Comparison of ENCODE assay signal across 10 cellular contexts in genomic region chr19:58304255-58304654, GRCh38. TPM values are rescaled to one million over a fixed set of nuclear protein-coding genes. Genes with fewer than 3 reads are reported as not detected.
DNase-seq lines count a peak whose midpoint lies in the region; ATAC-seq and TF ChIP-seq lines count a peak whose summit lies in the region.
"Had no signal": no experiment of that assay in that cellular context is flagged by ENCODE, and none has a peak within 500 bp of the region (broad histone marks: within the 10 kb centered on the region; RNA-seq: fewer than 3 reads in every experiment).

No MANE protein-coding gene starts in this region.

- no peaks in the 10 kb centered on the region for H3K9me3 Mint-ChIP-seq in activated CD4-positive, alpha-beta T cell treated with anti-CD3 and anti-CD28 coated beads for 36 hours (ENCODE audit: low read depth)
- H3K9me3 Mint-ChIP-seq in activated B cell treated with CpG ODN at 0.5 μM for 24 hours, result no peaks in the 10 kb centered on the region
- H3K9me3 Mint-ChIP-seq in stimulated activated memory B cell treated with anti-CD40 and anti-IgM and Interleukin-4, amounts not matched to agents 10 μg/mL and 1 μg/mL and 100 μg/mL, for 72 hours, result no peaks in the 10 kb centered on the region

- CTCF ChIA-PET in activated CD4-positive, alpha-beta T cell treated with anti-CD3 and anti-CD28 coated beads for 36 hours (lab: Charles Lee), result interaction anchor here (1.4 kb wide), 1 partner anchor 19 kb away, joined by 4 read pairs; no protein-coding TSS in a partner anchor
- CTCF ChIA-PET in activated B cell treated with CpG ODN at 0.5 μM for 24 hours (lab: Charles Lee), result no interaction called here

- POLR2A ChIA-PET in activated CD4-positive, alpha-beta T cell treated with anti-CD3 and anti-CD28 coated beads for 36 hours (lab: Charles Lee), result no interaction called here
- POLR2A ChIA-PET in activated B cell treated with CpG ODN at 0.5 μM for 24 hours (lab: Charles Lee), result interaction anchor here (3.8 kb wide), 1 partner anchor 58 kb away, joined by 23 read pairs; the partner anchor contains the start of gene ZNF497

- H3K27ac Mint-ChIP-seq in activated CD4-positive, alpha-beta T cell treated with anti-CD3 and anti-CD28 coated beads for 36 hours, result peak overlapping the region; percentile 100
- peak overlapping the region; percentile 98 for H3K27ac Mint-ChIP-seq in activated B cell treated with CpG ODN at 0.5 μM for 24 hours
- peak overlapping the region; percentile 93 for H3K27ac Mint-ChIP-seq in stimulated activated memory B cell treated with anti-CD40 and anti-IgM and Interleukin-4, amounts not matched to agents 10 μg/mL and 1 μg/mL and 100 μg/mL, for 72 hours

- ATAC-seq in activated CD4-positive, alpha-beta T cell treated with anti-CD3 and anti-CD28 coated beads for 36 hours, result no peak
- ATAC-seq in activated B cell treated with CpG ODN at 0.5 μM for 24 hours (ENCODE audit: low read depth) (no peak), GM18505 (IDR thresholded peaks at IDR 0.05; ENCODE audit: unreplicated experiment) (no peak), HG03439 (IDR thresholded peaks at IDR 0.05; ENCODE audit: unreplicated experiment) (no peak)
- no peak for ATAC-seq in stimulated activated memory B cell treated with anti-CD40 and anti-IgM and Interleukin-4, amounts not matched to agents 10 μg/mL and 1 μg/mL and 100 μg/mL, for 72 hours

- H3K27me3 Mint-ChIP-seq in activated CD4-positive, alpha-beta T cell treated with anti-CD3 and anti-CD28 coated beads for 36 hours, result no peaks in the 10 kb centered on the region
- H3K27me3 Mint-ChIP-seq in activated B cell treated with CpG ODN at 0.5 μM for 24 hours, result no peaks in the 10 kb centered on the region
- H3K27me3 Mint-ChIP-seq in stimulated activated memory B cell treated with anti-CD40 and anti-IgM and Interleukin-4, amounts not matched to agents 10 μg/mL and 1 μg/mL and 100 μg/mL, for 72 hours, result no peaks in the 10 kb centered on the region

- H3K36me3 Mint-ChIP-seq in activated CD4-positive, alpha-beta T cell treated with anti-CD3 and anti-CD28 coated beads for 36 hours (ENCODE audit: low read depth), result peaks cover 69% of the 10 kb centered on the region
- peaks cover 55% of the 10 kb centered on the region for H3K36me3 Mint-ChIP-seq in activated B cell treated with CpG ODN at 0.5 μM for 24 hours (ENCODE audit: low read depth)
- peaks cover 55% of the 10 kb centered on the region for H3K36me3 Mint-ChIP-seq in stimulated activated memory B cell treated with anti-CD40 and anti-IgM and Interleukin-4, amounts not matched to agents 10 μg/mL and 1 μg/mL and 100 μg/mL, for 72 hours

- peak overlapping the region; percentile 99 for H3K4me3 Mint-ChIP-seq in activated CD4-positive, alpha-beta T cell treated with anti-CD3 and anti-CD28 coated beads for 36 hours
- H3K4me3 Mint-ChIP-seq in activated B cell treated with CpG ODN at 0.5 μM for 24 hours, result peak overlapping the region; percentile 100
- peak overlapping the region; percentile 91 for H3K4me3 Mint-ChIP-seq in stimulated activated memory B cell treated with anti-CD40 and anti-IgM and Interleukin-4, amounts not matched to agents 10 μg/mL and 1 μg/mL and 100 μg/mL, for 72 hours

- H3K27ac ChIP-seq in right atrium auricular region, result peak overlapping the region; percentile 76 to 90

- TF ChIP-seq CTCF in activated B cell treated with CpG ODN at 0.5 μM for 24 hours (IDR thresholded peaks at IDR 0.05) (no peak), right atrium auricular region (IDR thresholded peaks at IDR 0.05) (no peak)

- H3K4me1 Mint-ChIP-seq in activated CD4-positive, alpha-beta T cell treated with anti-CD3 and anti-CD28 coated beads for 36 hours, result peaks cover 45% of the 10 kb centered on the region
- H3K4me1 Mint-ChIP-seq in activated B cell treated with CpG ODN at 0.5 μM for 24 hours, result peaks cover 38% of the 10 kb centered on the region
- peaks cover 21% of the 10 kb centered on the region for H3K4me1 Mint-ChIP-seq in stimulated activated memory B cell treated with anti-CD40 and anti-IgM and Interleukin-4, amounts not matched to agents 10 μg/mL and 1 μg/mL and 100 μg/mL, for 72 hours

- H3K4me3 ChIP-seq in right atrium auricular region, result peak overlapping the region in 1 of 2 donors; percentile 82

- peaks cover 0 to 12% of the 10 kb centered on the region in 2 donors for H3K4me1 ChIP-seq in right atrium auricular region

- no peak for DNase-seq in activated CD4-positive, alpha-beta T cell treated with anti-CD3 and anti-CD28 coated beads for 36 hours
- no peak for DNase-seq in activated CD4-positive, alpha-beta T cell treated with anti-CD3 and anti-CD28 coated beads, Interleukin-2, amount 50 U/mL, for 48 hours
- no peak for DNase-seq in activated B cell treated with CpG ODN at 0.5 μM for 24 hours
- no peak for DNase-seq in right atrium auricular region (ENCODE audit: low spot score)
- no peak for DNase-seq in middle frontal gyrus (ENCODE audit: extremely low spot score, low spot score)
- DNase-seq: mucosa of descending colon, NCI-H2029 had no signal

- H3K36me3 ChIP-seq in right atrium auricular region, result peaks cover 25% of the 10 kb centered on the region

- no peak for TF ChIP-seq POLR2A in GM18505 (IDR thresholded peaks at IDR 0.05; ENCODE audit: borderline replicate concordance, extremely low read depth, insufficient read depth, insufficient read length)

- H3K9me3 ChIP-seq in right atrium auricular region, result no peaks in the 10 kb centered on the region

- intact Hi-C loops in activated CD4-positive, alpha-beta T cell treated with anti-CD3 and anti-CD28 coated beads for 36 hours (cut with DNase I, micrococcal nuclease), result no loop called here
- intact Hi-C loops in activated B cell treated with CpG ODN at 0.5 μM for 24 hours (cut with micrococcal nuclease), result loop anchor here (10.0 kb wide), 1 partner anchor 299 kb away; the partner anchor contains the start of gene ZNF606

- no peaks in the 10 kb centered on the region for H3K27me3 ChIP-seq in right atrium auricular region

RNA-seq across cellular contexts. Expression of gene ERVK3-1, which starts 0.9 kb away (rescaled TPM):
- total RNA-seq in activated CD4-positive, alpha-beta T cell treated with anti-CD3 and anti-CD28 coated beads for 36 hours, result 10 to 100 TPM; 38.6 to 53.6 TPM
- total RNA-seq in activated B cell treated with CpG ODN at 0.5 μM for 24 hours (61.4 and 74.3 TPM in 2 replicates), right atrium auricular region (10 to 100 TPM; 20.9 to 32.6 TPM)

RNA-seq across cellular contexts. Expression of gene ZSCAN22, which starts 22.5 kb away (rescaled TPM):
- 1 to 10 TPM; 3.1 to 3.8 TPM for total RNA-seq in activated CD4-positive, alpha-beta T cell treated with anti-CD3 and anti-CD28 coated beads for 36 hours
- total RNA-seq in activated B cell treated with CpG ODN at 0.5 μM for 24 hours (4.7 and 4.8 TPM in 2 replicates), right atrium auricular region (1 to 10 TPM; 1.6 to 2.6 TPM)

RNA-seq across cellular contexts. Expression of gene ZNF8, which starts 25.5 kb away (rescaled TPM):
- total RNA-seq in activated CD4-positive, alpha-beta T cell treated with anti-CD3 and anti-CD28 coated beads for 36 hours, result 1 to 10 TPM; 4.4 to 4.5 TPM
- total RNA-seq in activated B cell treated with CpG ODN at 0.5 μM for 24 hours (4.7 and 5.3 TPM in 2 replicates), right atrium auricular region (1 to 10 TPM; 5.8 to 6.9 TPM)

RNA-seq across cellular contexts. Expression of gene A1BG, which starts 49.0 kb away (rescaled TPM):
- total RNA-seq in activated CD4-positive, alpha-beta T cell treated with anti-CD3 and anti-CD28 coated beads for 36 hours, result 1 to 10 TPM; 2.9 to 4.7 TPM
- total RNA-seq in activated B cell treated with CpG ODN at 0.5 μM for 24 hours, result 21.8 and 26.8 TPM in 2 replicates
- 10 to 100 TPM; 45.5 to 52.6 TPM for total RNA-seq in right atrium auricular region

RNA-seq across cellular contexts. Expression of gene ZNF497, which starts 58.3 kb away (rescaled TPM):
- 1 to 10 TPM; 1.1 to 1.5 TPM for total RNA-seq in activated CD4-positive, alpha-beta T cell treated with anti-CD3 and anti-CD28 coated beads for 36 hours
- total RNA-seq in activated B cell treated with CpG ODN at 0.5 μM for 24 hours (1.7 and 2.1 TPM in 2 replicates), right atrium auricular region (under 1 TPM; 0.39 to 0.56 TPM)
